Comparison of ENCODE assay signal across 7 cellular contexts in genomic region chr6:43687079-43687436, GRCh38. TPM values are rescaled to one million over a fixed set of nuclear protein-coding genes. Genes with fewer than 3 reads are reported as not detected.
A peak's percentile ranks its signal among the peaks of the same experiment; 100 is the strongest.
DNase-seq lines count a peak whose midpoint lies in the region; ATAC-seq lines count a peak whose summit lies in the region.

No MANE protein-coding gene starts in this region.

- H3K27ac Mint-ChIP-seq in activated naive CD8-positive, alpha-beta T cell treated with anti-CD3 and anti-CD28 coated beads, Interleukin-2, amount 50 U/mL, for 24 hours: peak overlapping the region; percentile 84

- H3K27me3 Mint-ChIP-seq in activated naive CD8-positive, alpha-beta T cell treated with anti-CD3 and anti-CD28 coated beads, Interleukin-2, amount 50 U/mL, for 24 hours: no peaks in the 10 kb centered on the region

- peak overlapping the region; percentile 96 for H3K4me3 ChIP-seq in HUES64 (ENCODE audit: low read length)
- peak overlapping the region; percentile 99 for H3K4me3 ChIP-seq in stomach smooth muscle (ENCODE audit: low read length in 2 of 2)

- H3K27ac ChIP-seq in HUES64 (ENCODE audit: low read depth, low read length) (peak overlapping the region; percentile 51; the same call in 1 of the 2 replicates), stomach smooth muscle (ENCODE audit: low read length) (peak overlapping the region; percentile 64)

- no peaks in the 10 kb centered on the region for H3K9me3 Mint-ChIP-seq in activated naive CD8-positive, alpha-beta T cell treated with anti-CD3 and anti-CD28 coated beads, Interleukin-2, amount 50 U/mL, for 24 hours

- no peak for DNase-seq in activated naive CD8-positive, alpha-beta T cell treated with anti-CD3 and anti-CD28 coated beads, Interleukin-2, amount 50 U/mL, for 24 hours
- peak; percentile 5 for DNase-seq in kidney glomerular epithelial cell (lab: John Stamatoyannopoulos, UW)
- no peak for DNase-seq in central memory CD4-positive, alpha-beta T cell
- no peak for DNase-seq in COLO829 (ENCODE audit: low spot score)
- DNase-seq in NK-92 (lab: John Stamatoyannopoulos, UW; ENCODE audit: unreplicated experiment): no peak

- H3K9me3 ChIP-seq in HUES64 (ENCODE audit: insufficient read depth, low read depth, low read length) (no peaks in the 10 kb centered on the region), stomach smooth muscle (ENCODE audit: control insufficient read depth in 2 of 2, low read length in 2 of 2) (no peaks in the 10 kb centered on the region)

- H3K9ac ChIP-seq in HUES64 (ENCODE audit: low read depth, low read length) (peak overlapping the region; percentile 90), stomach smooth muscle (ENCODE audit: low read length in 2 of 2) (peak overlapping the region; percentile 94 to 95)

- WGBS in HUES64: 8% methylated on average over 10 of the region's 10 CpGs

- H3K4me1 Mint-ChIP-seq in activated naive CD8-positive, alpha-beta T cell treated with anti-CD3 and anti-CD28 coated beads, Interleukin-2, amount 50 U/mL, for 24 hours: peaks cover 50% of the 10 kb centered on the region

- H3K27me3 ChIP-seq in HUES64 (ENCODE audit: insufficient read depth, low read length) (no peaks in the 10 kb centered on the region), stomach smooth muscle (ENCODE audit: control insufficient read depth in 1 of 2, insufficient read depth in 2 of 2, low read length in 2 of 2) (no peaks in the 10 kb centered on the region)

- peaks cover 6% of the 10 kb centered on the region for H3K36me3 Mint-ChIP-seq in activated naive CD8-positive, alpha-beta T cell treated with anti-CD3 and anti-CD28 coated beads, Interleukin-2, amount 50 U/mL, for 24 hours (ENCODE audit: low read depth)

- peak overlapping the region; percentile 90 for H3K4me3 Mint-ChIP-seq in activated naive CD8-positive, alpha-beta T cell treated with anti-CD3 and anti-CD28 coated beads, Interleukin-2, amount 50 U/mL, for 24 hours

- ATAC-seq in activated naive CD8-positive, alpha-beta T cell treated with anti-CD3 and anti-CD28 coated beads, Interleukin-2, amount 50 U/mL, for 24 hours: no peak

- H3K4me1 ChIP-seq in HUES64 (ENCODE audit: insufficient read depth, low read length) (peaks cover 8% of the 10 kb centered on the region), stomach smooth muscle (ENCODE audit: control insufficient read depth, insufficient read depth, low read length) (peaks cover 15% of the 10 kb centered on the region)

- H3K36me3 ChIP-seq in HUES64 (ENCODE audit: insufficient read depth, low read length) (0 out of 2 replicates have a peak, but pooled peaks cover 3% of the 10 kb centered on the region), stomach smooth muscle (ENCODE audit: control insufficient read depth in 2 of 2, insufficient read depth in 2 of 2, low read length in 2 of 2) (peaks cover 0 to 4% of the 10 kb centered on the region in 2 donors)

RNA-seq across cellular contexts. Expression of gene MRPS18A, which starts 0.5 kb away (rescaled TPM):
- 55.7 TPM for polyA plus RNA-seq in HUES64 (2013, experiment 1 of 2)
- polyA plus RNA-seq in HUES64 (2013, experiment 2 of 2): 57.9 TPM

RNA-seq across cellular contexts. Expression of gene RSPH9, which starts 42.2 kb away (rescaled TPM):
- polyA plus RNA-seq in HUES64 (2013, experiment 1 of 2): 0.25 TPM
- polyA plus RNA-seq in HUES64 (2013, experiment 2 of 2): 0.57 TPM

RNA-seq across cellular contexts. Expression of gene MAD2L1BP, which starts 51.4 kb away (rescaled TPM):
- 33.7 TPM for polyA plus RNA-seq in HUES64 (2013, experiment 1 of 2)
- 36.1 TPM for polyA plus RNA-seq in HUES64 (2013, experiment 2 of 2)

RNA-seq across cellular contexts. Expression of gene GTPBP2, which starts 58.0 kb away (rescaled TPM):
- 34.6 TPM for polyA plus RNA-seq in HUES64 (2013, experiment 1 of 2)
- polyA plus RNA-seq in HUES64 (2013, experiment 2 of 2): 35.9 TPM
